Comparison of ENCODE assay signal across 8 cellular contexts in the genomic region with DNA sequence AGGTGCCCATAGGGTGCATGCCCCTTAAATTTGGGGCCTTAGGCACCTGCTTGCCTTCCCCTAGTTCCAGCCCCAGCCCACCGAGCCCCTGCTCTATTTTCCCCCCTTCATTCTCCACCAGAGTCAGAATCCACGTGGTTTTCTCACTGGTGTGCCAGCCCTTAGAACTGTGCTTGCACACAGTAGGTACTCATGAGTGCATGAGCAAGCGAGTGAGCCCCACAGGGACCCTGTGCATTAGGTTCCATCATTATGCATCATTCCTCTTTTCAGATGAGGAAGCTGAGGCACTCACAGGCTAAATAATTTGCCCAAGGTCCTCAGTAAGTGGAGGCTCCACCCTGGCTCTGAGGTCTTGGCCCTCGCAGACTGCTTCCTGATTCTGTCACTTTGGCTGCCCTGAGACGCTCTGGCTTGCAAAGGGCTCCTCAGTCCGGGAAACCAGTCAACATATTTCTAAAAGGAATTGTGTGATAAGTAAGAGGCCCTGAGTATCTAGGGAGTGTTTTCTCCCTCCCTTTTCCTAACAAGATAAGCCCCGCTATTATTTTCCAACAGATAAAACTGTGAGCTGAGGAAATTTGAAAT.
DNase-seq lines count a peak whose midpoint lies in the region; ATAC-seq and TF ChIP-seq lines count a peak whose summit lies in the region.

No MANE protein-coding gene starts in this region.

- CTCF ChIA-PET in CD8-positive, alpha-beta T cell (lab: Charles Lee): interaction anchor here (1.2 to 1.5 kb wide), 2 partner anchors 8 to 43 kb away, joined by 3 to 4 read pairs; no protein-coding TSS in a partner anchor

- intact Hi-C loops in CD8-positive, alpha-beta T cell (cut with DNase I, micrococcal nuclease): no loop called here
- intact Hi-C loops in ovary (cut with DNase I): no loop called here

- no peaks in the 10 kb centered on the region for H3K27me3 Mint-ChIP-seq in CD8-positive, alpha-beta T cell (ENCODE audit: low read depth)

- no peaks in the 10 kb centered on the region for H3K4me1 Mint-ChIP-seq in CD8-positive, alpha-beta T cell (ENCODE audit: low read depth)

- DNase-seq in CD8-positive, alpha-beta T cell: no peak
- DNase-seq in SJSA1 (ENCODE audit: low read depth in 1 of 2, low spot score in 2 of 2) (no peak), fibroblast of gingiva (ENCODE audit: low read depth) (peak; percentile 91), ovary (peak in 4 of 5 donors; percentile 53 to 71 (median 65)), SW 1271 (lab: John Stamatoyannopoulos, UW) (no peak), kidney glomerular epithelial cell (lab: John Stamatoyannopoulos, UW) (no peak), cortex of kidney (lab: John Stamatoyannopoulos, UW) (no peak)

- no peak for ATAC-seq in CD8-positive, alpha-beta T cell
- no peak for ATAC-seq in GM19023 (IDR thresholded peaks at IDR 0.05; ENCODE audit: unreplicated experiment)

- H3K27me3 ChIP-seq in CD8-positive, alpha-beta T cell (ENCODE audit: insufficient read depth, low read length): no peaks in the 10 kb centered on the region
- H3K27me3 ChIP-seq in SJSA1 (replicated peaks) (no peaks in the 10 kb centered on the region), ovary (no peaks in the 10 kb centered on the region)

- POLR2A ChIA-PET in CD8-positive, alpha-beta T cell (lab: Charles Lee): no interaction called here

- H3K4me3 Mint-ChIP-seq in CD8-positive, alpha-beta T cell: no peak overlapping the region

- peak overlapping the region; percentile 11 for H3K27ac Mint-ChIP-seq in CD8-positive, alpha-beta T cell

- no peak for TF ChIP-seq POLR2A in ovary (IDR thresholded peaks at IDR 0.05)

- H3K36me3 ChIP-seq in CD8-positive, alpha-beta T cell (ENCODE audit: insufficient read depth, low read length): no peaks in the 10 kb centered on the region
- H3K36me3 ChIP-seq in SJSA1: no peaks in the 10 kb centered on the region
- no peaks in the 10 kb centered on the region for H3K36me3 ChIP-seq in ovary

- no peaks in the 10 kb centered on the region for H3K4me1 ChIP-seq in CD8-positive, alpha-beta T cell (ENCODE audit: insufficient read depth, low read length)
- peaks cover 48% of the 10 kb centered on the region for H3K4me1 ChIP-seq in SJSA1 (replicated peaks)
- H3K4me1 ChIP-seq in ovary (ENCODE audit: insufficient read depth): peaks cover 16% of the 10 kb centered on the region

- no peak overlapping the region for H3K27ac ChIP-seq in CD8-positive, alpha-beta T cell (ENCODE audit: low read depth, low read length)
- H3K27ac ChIP-seq in SJSA1: peak overlapping the region; percentile 83
- H3K27ac ChIP-seq in ovary: peak overlapping the region; percentile 70 to 88

- H3K36me3 Mint-ChIP-seq in CD8-positive, alpha-beta T cell: no peaks in the 10 kb centered on the region

- no peaks in the 10 kb centered on the region for H3K9me3 ChIP-seq in CD8-positive, alpha-beta T cell (ENCODE audit: low read length)
- H3K9me3 ChIP-seq in SJSA1 (replicated peaks) (no peaks in the 10 kb centered on the region), ovary (no peaks in the 10 kb centered on the region)

- H3K4me3 ChIP-seq in CD8-positive, alpha-beta T cell (ENCODE audit: low read depth, low read length): no peak overlapping the region
- H3K4me3 ChIP-seq in SJSA1 (no peak overlapping the region), ovary (no peak overlapping the region)

- no peak for TF ChIP-seq EP300 in ovary (IDR thresholded peaks at IDR 0.05)

- no peaks in the 10 kb centered on the region for H3K9me3 Mint-ChIP-seq in CD8-positive, alpha-beta T cell

- 27 to 32% (median 32%) methylated on average over 7 of the region's 7 CpGs for WGBS in ovary, 3 donors

- TF ChIP-seq CTCF in CD8-positive, alpha-beta T cell (IDR thresholded peaks at IDR 0.05): no peak
- TF ChIP-seq CTCF in ovary (IDR thresholded peaks at IDR 0.05): no peak

Comparison
In these comparisons a context has a peak if more than half of its experiments do, and no peak if none do; other contexts are left out.
1. DNase-seq: peak in fibroblast of gingiva (single experiment) and ovary (4 of 5); none in CD8-positive, alpha-beta T cell (0 of 7), SJSA1 (0 of 2), SW 1271 (0 of 2), kidney glomerular epithelial cell (single experiment) and cortex of kidney (single experiment).